In genomic region chr4:64617813-64618212, GRCh38 we compare ENCODE assay signal across 12 cellular contexts.
DNase-seq lines count a peak whose midpoint lies in the region; ATAC-seq, FAIRE-seq and TF ChIP-seq lines count a peak whose summit lies in the region.
"Had no signal": no experiment of that assay in that cellular context is flagged by ENCODE, and none has a peak within 500 bp of the region (broad histone marks: within the 10 kb centered on the region; RNA-seq: fewer than 3 reads in every experiment).

No MANE protein-coding gene starts in this region.

- H3K27ac ChIP-seq in spleen (no peak overlapping the region), upper lobe of left lung (no peak overlapping the region)
- H3K27ac ChIP-seq: SJCRH30 had no signal

- no peaks in the 10 kb centered on the region for H3K4me1 Mint-ChIP-seq in activated T-cell treated with anti-CD3 and anti-CD28 coated beads, Interleukin-2, amount 50 U/mL, for 4 hours (ENCODE audit: low read depth)
- H3K4me1 Mint-ChIP-seq: activated CD8-positive, alpha-beta memory T cell treated with anti-CD3 and anti-CD28 coated beads, Interleukin-2, amount 10 ng/mL, durations not matched to agents 7 days and 5 days had no signal

- 67 to 82% (median 78%) methylated on average over 3 of the region's 3 CpGs for WGBS in spleen, 5 donors
- 55 to 56% methylated on average over 3 of the region's 3 CpGs for WGBS in upper lobe of left lung, 2 donors

- H3K9me3 Mint-ChIP-seq in activated T-cell treated with anti-CD3 and anti-CD28 coated beads, Interleukin-2, amount 50 U/mL, for 4 hours, result no peaks in the 10 kb centered on the region

- no peak overlapping the region for H3K4me3 Mint-ChIP-seq in activated T-cell treated with anti-CD3 and anti-CD28 coated beads, Interleukin-2, amount 50 U/mL, for 4 hours
- H3K4me3 Mint-ChIP-seq: activated CD8-positive, alpha-beta memory T cell treated with anti-CD3 and anti-CD28 coated beads, Interleukin-2, amount 10 ng/mL, durations not matched to agents 7 days and 5 days had no signal

- in situ Hi-C loops in Caki2 (cut with HindIII; ENCODE audit: low pct_unique_long_range_greater_than_20kb, low sequenced_read_pairs), result no loop called here

- H3K36me3 ChIP-seq in spleen (no peaks in the 10 kb centered on the region), upper lobe of left lung (no peaks in the 10 kb centered on the region)
- H3K36me3 ChIP-seq: SJCRH30 had no signal

- DNase-seq in Caki2 (ENCODE audit: low read depth), result peak; percentile 3
- DNase-seq in HTR-8/SVneo (ENCODE audit: insufficient read length, low spot score), result peak; percentile 14
- DNase-seq in SHP77 treated with DMSO at 0.1 percent for 48 hours (lab: John Stamatoyannopoulos, UW), result peak; percentile 30
- DNase-seq in inferior parietal cortex (ENCODE audit: extremely low spot score), result peak; percentile 37
- no peak for DNase-seq in spleen
- DNase-seq in GM12892 (ENCODE audit: insufficient read length), result no peak
- no peak for DNase-seq in activated T-cell treated with anti-CD3 and anti-CD28 coated beads, Interleukin-2, amount 50 U/mL, for 4 hours
- DNase-seq in upper lobe of left lung, result no peak
- DNase-seq: activated CD8-positive, alpha-beta memory T cell treated with anti-CD3 and anti-CD28 coated beads, Interleukin-2, amount 10 ng/mL, durations not matched to agents 7 days and 5 days; cerebellar nuclear complex; stimulated activated naive CD8-positive, alpha-beta T cell treated with anti-CD3 and anti-CD28 coated beads, Interleukin-15, Interleukin-2, amounts not matched to agents 100 U/mL and 50 U/mL, for 24 hours had no signal

- TF ChIP-seq EP300 in upper lobe of left lung (IDR thresholded peaks at IDR 0.05), result no peak

- no peaks in the 10 kb centered on the region for H3K36me3 Mint-ChIP-seq in activated T-cell treated with anti-CD3 and anti-CD28 coated beads, Interleukin-2, amount 50 U/mL, for 4 hours (ENCODE audit: insufficient read depth)
- H3K36me3 Mint-ChIP-seq: activated CD8-positive, alpha-beta memory T cell treated with anti-CD3 and anti-CD28 coated beads, Interleukin-2, amount 10 ng/mL, durations not matched to agents 7 days and 5 days had no signal

- H3K9me3 ChIP-seq in spleen, result no peaks in the 10 kb centered on the region
- no peaks in the 10 kb centered on the region for H3K9me3 ChIP-seq in upper lobe of left lung
- H3K9me3 ChIP-seq: SJCRH30 had no signal

- ATAC-seq in activated T-cell treated with anti-CD3 and anti-CD28 coated beads, Interleukin-2, amount 50 U/mL, for 4 hours, result no peak
- ATAC-seq in upper lobe of left lung (ENCODE audit: low FRiP score in 2 of 2), result no peak
- ATAC-seq: activated CD8-positive, alpha-beta memory T cell treated with anti-CD3 and anti-CD28 coated beads, Interleukin-2, amount 10 ng/mL, durations not matched to agents 7 days and 5 days; stimulated activated naive CD8-positive, alpha-beta T cell treated with anti-CD3 and anti-CD28 coated beads, Interleukin-15, Interleukin-2, amounts not matched to agents 100 U/mL and 50 U/mL, for 24 hours had no signal

- TF ChIP-seq POLR2A in spleen (IDR thresholded peaks at IDR 0.05) (no peak), GM12892 (IDR thresholded peaks at IDR 0.05; ENCODE audit: low read depth, low read length) (no peak), upper lobe of left lung (IDR thresholded peaks at IDR 0.05) (no peak)

- H3K27me3 Mint-ChIP-seq in activated T-cell treated with anti-CD3 and anti-CD28 coated beads, Interleukin-2, amount 50 U/mL, for 4 hours (ENCODE audit: low read depth), result no peaks in the 10 kb centered on the region
- H3K27me3 Mint-ChIP-seq: activated CD8-positive, alpha-beta memory T cell treated with anti-CD3 and anti-CD28 coated beads, Interleukin-2, amount 10 ng/mL, durations not matched to agents 7 days and 5 days had no signal

- TF ChIP-seq CTCF in spleen (IDR thresholded peaks at IDR 0.05 in 8 of 11, conservative IDR thresholded peaks at IDR 0.05 in 3 of 11) (no peak), upper lobe of left lung (IDR thresholded peaks at IDR 0.05) (no peak)

- H3K4me3 ChIP-seq in spleen (no peak overlapping the region), upper lobe of left lung (no peak overlapping the region)
- H3K4me3 ChIP-seq: SJCRH30 had no signal

- H3K4me1 ChIP-seq in spleen, result no peaks in the 10 kb centered on the region
- H3K4me1 ChIP-seq in upper lobe of left lung, result no peaks in the 10 kb centered on the region
- H3K4me1 ChIP-seq: SJCRH30 had no signal

- FAIRE-seq in HTR-8/SVneo (lab: Jason Lieb, UNC) (no peak), GM12892 (lab: Jason Lieb, UNC) (no peak)

- no peaks in the 10 kb centered on the region for H3K27me3 ChIP-seq in spleen (replicated peaks in 1 of 7)
- no peaks in the 10 kb centered on the region for H3K27me3 ChIP-seq in upper lobe of left lung
- H3K27me3 ChIP-seq: SJCRH30 had no signal

- intact Hi-C loops in spleen (cut with DNase I; ENCODE audit: low total_unique reads), result no loop called here

Comparison
In these comparisons a context has a peak if more than half of its experiments do, and no peak if none do; other contexts are left out.
1. DNase-seq: peak in Caki2 (single experiment), HTR-8/SVneo (single experiment), SHP77 treated with DMSO at 0.1 percent for 48 hours (single experiment) and inferior parietal cortex (single experiment); none in spleen (single experiment), GM12892 (single experiment), activated T-cell treated with anti-CD3 and anti-CD28 coated beads, Interleukin-2, amount 50 U/mL, for 4 hours (single experiment) and upper lobe of left lung (0 of 2).